10 cellular contexts compared by ENCODE assay signal in genomic region chr6:156848533-156848932, GRCh38.
A peak's percentile ranks its signal among the peaks of the same experiment; 100 is the strongest.
DNase-seq lines count a peak whose midpoint lies in the region; ATAC-seq and TF ChIP-seq lines count a peak whose summit lies in the region.
"Had no signal": no experiment of that assay in that cellular context is flagged by ENCODE, and none has a peak within 500 bp of the region (broad histone marks: within the 10 kb centered on the region; RNA-seq: fewer than 3 reads in every experiment).

No MANE protein-coding gene starts in this region.

- intact Hi-C loops in CD8-positive, alpha-beta T cell (cut with DNase I, micrococcal nuclease) = no loop called here
- intact Hi-C loops in ascending aorta (cut with DNase I) = loop anchor here (5.0 kb wide), 1 partner anchor 66 kb away; no protein-coding TSS in a partner anchor

- CTCF ChIA-PET in CD8-positive, alpha-beta T cell (lab: Charles Lee) = interaction anchor here (0.6 kb wide), 1 partner anchor 82 kb away, joined by 4 read pairs; no protein-coding TSS in a partner anchor
- CTCF ChIA-PET in activated CD4-positive, alpha-beta memory T cell treated with anti-CD3 and anti-CD28 coated beads, Interleukin-2, amount 10 ng/mL, durations not matched to agents 7 days and 5 days (lab: Charles Lee) = no interaction called here

- peaks cover 17% of the 10 kb centered on the region for H3K79me1 ChIP-seq in mesendoderm (ENCODE audit: low read length)

- H2BK15ac ChIP-seq in mesendoderm (replicated peaks; ENCODE audit: low read depth) = no peak overlapping the region

- TF ChIP-seq CTCF in CD8-positive, alpha-beta T cell (IDR thresholded peaks at IDR 0.05) = no peak
- TF ChIP-seq CTCF in ascending aorta (IDR thresholded peaks at IDR 0.05) = no peak

- no peak overlapping the region for H3K4me2 ChIP-seq in mesendoderm (ENCODE audit: low read length)

- no peaks in the 10 kb centered on the region for H3K27me3 Mint-ChIP-seq in CD8-positive, alpha-beta T cell (ENCODE audit: low read depth)
- no peaks in the 10 kb centered on the region for H3K27me3 Mint-ChIP-seq in activated CD4-positive, alpha-beta memory T cell treated with anti-CD3 and anti-CD28 coated beads, Interleukin-2, amount 10 ng/mL, durations not matched to agents 7 days and 5 days

- H2BK120ac ChIP-seq in mesendoderm (ENCODE audit: low read depth, low read length) = peak overlapping the region; percentile 90

- no peak overlapping the region for H2BK5ac ChIP-seq in mesendoderm (ENCODE audit: low read length)

- POLR2A ChIA-PET in CD8-positive, alpha-beta T cell (lab: Charles Lee) = interaction anchor here (0.9 to 1.1 kb wide), 2 partner anchors 8 to 71 kb away, joined by 3 read pairs; partner anchors contain the start of gene ARID1B
- POLR2A ChIA-PET in activated CD4-positive, alpha-beta memory T cell treated with anti-CD3 and anti-CD28 coated beads, Interleukin-2, amount 10 ng/mL, durations not matched to agents 7 days and 5 days (lab: Charles Lee) = no interaction called here

- no peaks in the 10 kb centered on the region for H3K27me3 ChIP-seq in CD8-positive, alpha-beta T cell (ENCODE audit: insufficient read depth, low read length)
- H3K27me3 ChIP-seq in ascending aorta (no peaks in the 10 kb centered on the region), mesendoderm (ENCODE audit: insufficient read depth, low read length, poor library complexity) (no peaks in the 10 kb centered on the region)
- H3K27me3 ChIP-seq: body of pancreas had no signal

- no peak for DNase-seq in CD8-positive, alpha-beta T cell
- DNase-seq in NAMALWA (ENCODE audit: low spot score) (peak; percentile 52), ascending aorta (ENCODE audit: low spot score in 2 of 2) (peak in 1 of 2 donors; percentile 74), mesendoderm (no peak), cortex of kidney (lab: John Stamatoyannopoulos, UW) (no peak)
- no peak for DNase-seq in activated CD4-positive, alpha-beta memory T cell treated with anti-CD3 and anti-CD28 coated beads, Interleukin-2, amount 10 ng/mL, durations not matched to agents 7 days and 5 days

- peaks cover 44% of the 10 kb centered on the region for H3K4me1 ChIP-seq in CD8-positive, alpha-beta T cell (ENCODE audit: insufficient read depth, low read length)
- H3K4me1 ChIP-seq in ascending aorta (peaks cover 7 to 82% of the 10 kb centered on the region in 2 donors), mesendoderm (ENCODE audit: control insufficient read depth, low read depth, low read length) (peaks cover 7% of the 10 kb centered on the region)

- H3K9ac ChIP-seq in mesendoderm (ENCODE audit: low read length) = no peak overlapping the region

- H3K36me3 ChIP-seq in CD8-positive, alpha-beta T cell (ENCODE audit: insufficient read depth, low read length) = no peaks in the 10 kb centered on the region
- no peaks in the 10 kb centered on the region for H3K36me3 ChIP-seq in ascending aorta
- no peaks in the 10 kb centered on the region for H3K36me3 ChIP-seq in mesendoderm (ENCODE audit: control insufficient read depth, insufficient read depth, low read length)

- no peaks in the 10 kb centered on the region for H3K9me3 Mint-ChIP-seq in CD8-positive, alpha-beta T cell
- H3K9me3 Mint-ChIP-seq in activated CD4-positive, alpha-beta memory T cell treated with anti-CD3 and anti-CD28 coated beads, Interleukin-2, amount 10 ng/mL, durations not matched to agents 7 days and 5 days = no peaks in the 10 kb centered on the region
- H3K9me3 Mint-ChIP-seq: T-helper 2 cell treated with Interferon-gamma antibody and Interleukin-4, amounts not matched to agents 5 μg/mL and 100 μg/mL, for 36 hours had no signal

- no peak overlapping the region for H4K8ac ChIP-seq in mesendoderm (ENCODE audit: low read depth, low read length)

- H3K56ac ChIP-seq in mesendoderm (ENCODE audit: low read length) = no peak overlapping the region

- no peak for ATAC-seq in CD8-positive, alpha-beta T cell
- ATAC-seq in GM21360 (IDR thresholded peaks at IDR 0.05; ENCODE audit: unreplicated experiment) (no peak), GM19328 (IDR thresholded peaks at IDR 0.05; ENCODE audit: unreplicated experiment) (no peak)
- ATAC-seq: body of pancreas had no signal

- peaks cover 96% of the 10 kb centered on the region for H3K4me1 Mint-ChIP-seq in CD8-positive, alpha-beta T cell (ENCODE audit: low read depth)
- H3K4me1 Mint-ChIP-seq in activated CD4-positive, alpha-beta memory T cell treated with anti-CD3 and anti-CD28 coated beads, Interleukin-2, amount 10 ng/mL, durations not matched to agents 7 days and 5 days = peaks cover 25% of the 10 kb centered on the region

- H3K36me3 Mint-ChIP-seq in CD8-positive, alpha-beta T cell = peaks cover 4% of the 10 kb centered on the region
- peaks cover 19% of the 10 kb centered on the region for H3K36me3 Mint-ChIP-seq in activated CD4-positive, alpha-beta memory T cell treated with anti-CD3 and anti-CD28 coated beads, Interleukin-2, amount 10 ng/mL, durations not matched to agents 7 days and 5 days (ENCODE audit: low read depth)

- H4K5ac ChIP-seq in mesendoderm (ENCODE audit: low read length) = no peak overlapping the region

- peak overlapping the region; percentile 50 for H3K27ac Mint-ChIP-seq in CD8-positive, alpha-beta T cell
- no peak overlapping the region for H3K27ac Mint-ChIP-seq in activated CD4-positive, alpha-beta memory T cell treated with anti-CD3 and anti-CD28 coated beads, Interleukin-2, amount 10 ng/mL, durations not matched to agents 7 days and 5 days
- H3K27ac Mint-ChIP-seq: T-helper 2 cell treated with Interferon-gamma antibody and Interleukin-4, amounts not matched to agents 5 μg/mL and 100 μg/mL, for 36 hours had no signal

- no peak overlapping the region for H3K4me3 ChIP-seq in CD8-positive, alpha-beta T cell (ENCODE audit: low read depth, low read length)
- H3K4me3 ChIP-seq in ascending aorta (peak overlapping the region in 1 of 2 donors; percentile 48), mesendoderm (ENCODE audit: low read length) (no peak overlapping the region)
- H3K4me3 ChIP-seq: body of pancreas had no signal

- no peak overlapping the region for H3K4me3 Mint-ChIP-seq in CD8-positive, alpha-beta T cell
- no peak overlapping the region for H3K4me3 Mint-ChIP-seq in activated CD4-positive, alpha-beta memory T cell treated with anti-CD3 and anti-CD28 coated beads, Interleukin-2, amount 10 ng/mL, durations not matched to agents 7 days and 5 days
- H3K4me3 Mint-ChIP-seq: T-helper 2 cell treated with Interferon-gamma antibody and Interleukin-4, amounts not matched to agents 5 μg/mL and 100 μg/mL, for 36 hours had no signal

- no peak overlapping the region for H2AK5ac ChIP-seq in mesendoderm (ENCODE audit: low read length)

- H3K27ac ChIP-seq in CD8-positive, alpha-beta T cell (ENCODE audit: low read depth, low read length) = no peak overlapping the region
- H3K27ac ChIP-seq in ascending aorta (peak overlapping the region; percentile 68 to 69), mesendoderm (ENCODE audit: low read depth, low read length) (no peak overlapping the region)

- H3K9me3 ChIP-seq in CD8-positive, alpha-beta T cell (ENCODE audit: low read length) = no peaks in the 10 kb centered on the region
- no peaks in the 10 kb centered on the region for H3K9me3 ChIP-seq in ascending aorta
- H3K9me3 ChIP-seq: body of pancreas had no signal

- peak overlapping the region; percentile 75 for H3K18ac ChIP-seq in mesendoderm (ENCODE audit: low read length)

- whole genome bisulfite sequencing in mesendoderm (ENCODE audit: extremely low coverage, insufficient coverage, low lambda C conversion rate) = no CpG with 5 or more reads among the region's 5 CpGs

- no peak overlapping the region for H3K23ac ChIP-seq in mesendoderm (ENCODE audit: low read length)

- H3K4ac ChIP-seq in mesendoderm (ENCODE audit: low read depth, low read length) = no peak overlapping the region

- H3K79me2 ChIP-seq in mesendoderm (ENCODE audit: control insufficient read depth, insufficient read depth, low read length) = peaks cover 68% of the 10 kb centered on the region

Comparison
In these comparisons a context has a peak if more than half of its experiments do, and no peak if none do; other contexts are left out.
1. H3K27ac ChIP-seq: peak in ascending aorta (2 of 2); none in CD8-positive, alpha-beta T cell (single experiment) and mesendoderm (single experiment).